10 cellular contexts compared by ENCODE assay signal in the genomic region with DNA sequence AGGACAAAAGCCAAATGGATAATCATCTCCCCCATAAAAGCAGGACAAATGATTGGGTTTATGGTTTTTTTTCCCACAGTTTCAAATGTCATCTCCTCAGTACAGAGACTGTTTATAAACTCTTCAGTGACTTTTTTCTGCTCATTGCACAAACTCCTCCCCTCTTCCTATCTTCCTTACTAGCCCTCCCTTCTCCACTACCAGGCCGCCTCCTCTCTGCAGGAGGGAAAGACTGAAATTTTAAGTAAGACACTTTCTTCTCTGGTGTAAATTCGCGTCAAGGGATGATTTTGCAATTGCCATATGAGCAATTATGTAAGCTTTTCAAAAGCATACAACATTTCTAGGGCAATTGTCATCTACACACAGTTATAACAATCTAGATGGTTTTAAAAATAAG. TPM values are rescaled to one million over a fixed set of nuclear protein-coding genes. Genes with fewer than 3 reads are reported as not detected.
DNase-seq lines count a peak whose midpoint lies in the region; ATAC-seq, FAIRE-seq and TF ChIP-seq lines count a peak whose summit lies in the region.
"Had no signal": no experiment of that assay in that cellular context is flagged by ENCODE, and none has a peak within 500 bp of the region (broad histone marks: within the 10 kb centered on the region; RNA-seq: fewer than 3 reads in every experiment).

No MANE protein-coding gene starts in this region.

- no peaks in the 10 kb centered on the region for H3F3A ChIP-seq in neural cell (ENCODE audit: insufficient read depth, low read length, poor library complexity, severe bottlenecking)

- in situ Hi-C loops in K562 (cut with MboI) = no loop called here

- H3K36me3 ChIP-seq in K562 (ENCODE audit: control insufficient read depth, insufficient read depth, low read length) (no peaks in the 10 kb centered on the region), neural cell (ENCODE audit: insufficient read depth, low read length) (no peaks in the 10 kb centered on the region)

- H3K4me1 ChIP-seq in K562 (replicated peaks in 1 of 2; ENCODE audit: control insufficient read depth in 2 of 2, insufficient read depth in 2 of 2, low read length in 2 of 2) = peaks cover 8 to 38% of the 10 kb centered on the region in 2 experiments; a peak in 4 of 5 replicates

- TF ChIP-seq EP300 in K562 (IDR thresholded peaks at IDR 0.05; ENCODE audit: low read length) (no peak), neural cell (conservative IDR thresholded peaks at IDR 0.05; ENCODE audit: poor library complexity, severe bottlenecking) (no peak)

- no peaks in the 10 kb centered on the region for H4K20me1 ChIP-seq in K562 (replicated peaks; ENCODE audit: control insufficient read depth, insufficient read depth, low read length)
- H4K20me1 ChIP-seq in neural cell (ENCODE audit: insufficient read depth) = no peaks in the 10 kb centered on the region

- H3K79me2 ChIP-seq in K562 (ENCODE audit: control insufficient read depth, insufficient read depth, low read length) (peaks cover 2% of the 10 kb centered on the region; the same call in 1 of the 3 replicates), neural cell (replicated peaks; ENCODE audit: insufficient read depth, low read length) (no peaks in the 10 kb centered on the region)

- BruUV-seq in K562 (replicated peaks; lab: Mats Ljungman, UMichigan) = no TSS peak

- TF ChIP-seq RAD21 in K562 (CRISPR knock-in tag; conservative IDR thresholded peaks at IDR 0.05 in 1 of 2, IDR thresholded peaks at IDR 0.05 in 1 of 2) (peak in 1 of 2 experiments; percentile 38; a peak in 2 of 4 replicates), neural cell (conservative IDR thresholded peaks at IDR 0.05) (no peak)

- 2% methylated on average over 3 of the region's 3 CpGs for WGBS in K562 (ENCODE audit: insufficient coverage, low coverage, missing lambda C conversion rate)

- TF ChIP-seq POLR2A in NB4 (IDR thresholded peaks at IDR 0.05; ENCODE audit: extremely low read depth, insufficient read length) (no peak), K562 (conservative IDR thresholded peaks at IDR 0.05) (no peak)

- no peak for TF ChIP-seq CTCF in NB4 (IDR thresholded peaks at IDR 0.05; ENCODE audit: low read depth, low read length)
- TF ChIP-seq CTCF in K562 (IDR thresholded peaks at IDR 0.05 in 2 of 3, conservative IDR thresholded peaks at IDR 0.05 in 1 of 3; ENCODE audit: insufficient read depth in 2 of 3, low read depth in 1 of 3, low read length in 3 of 3) = peak in 1 of 3 experiments; percentile 23; a peak in 1 of 6 replicates
- no peak for TF ChIP-seq CTCF in neural cell (IDR thresholded peaks at IDR 0.05; ENCODE audit: poor library complexity, severe bottlenecking)

- H3K4me3 ChIP-seq in NB4 (ENCODE audit: low read depth, low read length) (no peak overlapping the region), K562 (no peak overlapping the region), neural cell (ENCODE audit: low read length) (peak overlapping the region; percentile 4)

- intact Hi-C loops in K562 (cut with micrococcal nuclease) = no loop called here

- H3K9me3 ChIP-seq in K562 (replicated peaks; ENCODE audit: control insufficient read depth, insufficient read depth, low read depth, low read length) (no peaks in the 10 kb centered on the region), neural cell (ENCODE audit: low read length) (no peaks in the 10 kb centered on the region)

- peak; percentile 72 for FAIRE-seq in K562 (lab: Jason Lieb, UNC)

- H3K9ac ChIP-seq in K562 (ENCODE audit: insufficient read depth in 1 of 2, low read depth in 2 of 2, low read length in 2 of 2) = 0 out of 4 replicates have a peak overlapping the region, but pooled peaks of 1 of the 2 experiments have one; percentile 1
- H3K9ac ChIP-seq in neural cell (ENCODE audit: low read length) = no peak overlapping the region

- no peaks in the 10 kb centered on the region for H3K9me2 ChIP-seq in neural cell (ENCODE audit: insufficient read depth, low read length)

- no peaks in the 10 kb centered on the region for H3K9me1 ChIP-seq in K562 (ENCODE audit: control insufficient read depth, insufficient read depth, low read length)

- H2AFZ ChIP-seq in K562 (ENCODE audit: low read depth, low read length) = peak overlapping the region; percentile 73
- no peak overlapping the region for H2AFZ ChIP-seq in neural cell (ENCODE audit: low read depth, low read length)

- POLR2A ChIA-PET in K562 (lab: Yijun Ruan, JAX) = no interaction called here

- CTCF ChIA-PET in K562 (lab: Yijun Ruan, JAX; ENCODE audit: low intra/inter-chr PET ratio) = no interaction called here

- peak; percentile 88 for ATAC-seq in K562
- ATAC-seq in HG02588 (IDR thresholded peaks at IDR 0.05; ENCODE audit: unreplicated experiment) = no peak
- ATAC-seq in HG03469 (IDR thresholded peaks at IDR 0.05; ENCODE audit: unreplicated experiment) = no peak

- peak; percentile 60 for DNase-seq in DMS53 (lab: John Stamatoyannopoulos, UW)
- peak; percentile 96 for DNase-seq in NB4 (ENCODE audit: low read depth)
- peak in 3 of 4 experiments; percentile 18 to 68 (median 58) for DNase-seq in K562 (ENCODE audit: extremely low read depth in 1 of 4, low spot score in 3 of 4)
- no peak for DNase-seq in NCI-H446 (lab: John Stamatoyannopoulos, UW)
- no peak for DNase-seq in pons (ENCODE audit: low spot score)
- DNase-seq: activated gamma-delta T cell treated with Interleukin-2 at 50 U/mL for 16 hours, MM.1S had no signal

- H3K27me3 ChIP-seq in K562 (ENCODE audit: control insufficient read depth in 2 of 2, insufficient read depth in 2 of 2, low read length in 2 of 2) (no peaks in the 10 kb centered on the region), neural cell (ENCODE audit: insufficient read depth, low read depth, low read length) (no peaks in the 10 kb centered on the region)

- H3K27ac ChIP-seq in K562 (ENCODE audit: extremely low read depth, low read depth, low read length) (no peak overlapping the region; the same call in 2 of the 3 replicates), neural cell (ENCODE audit: low read length) (no peak overlapping the region)

- H3K4me2 ChIP-seq in K562 (ENCODE audit: insufficient read depth, low read length) (peak overlapping the region; percentile 17; the same call in 1 of the 2 replicates), neural cell (ENCODE audit: low read length) (no peak overlapping the region)

TF ChIP-seq in K562, 482 proteins besides CTCF, POLR2A, EP300 and RAD21 (continues in another document):
- peak; percentile 1 for TF ChIP-seq HDAC3 (IDR thresholded peaks at IDR 0.05; ENCODE audit: borderline replicate concordance, partially characterized antibody)
- peak in 1 of 2 experiments; percentile 45; a peak in 2 of 4 replicates for TF ChIP-seq MAZ (CRISPR knock-in tag; conservative IDR thresholded peaks at IDR 0.05 in 1 of 2, IDR thresholded peaks at IDR 0.05 in 1 of 2)
- TF ChIP-seq MEF2D (tag; conservative IDR thresholded peaks at IDR 0.05; ENCODE audit: low read depth) = no peak
- TF ChIP-seq CEBPG (CRISPR knock-in tag; IDR thresholded peaks at IDR 0.05) = no peak
- peak; percentile 26 to 61; a peak in 3 of 4 replicates for TF ChIP-seq CEBPG (tag; conservative IDR thresholded peaks at IDR 0.05 in 1 of 2, IDR thresholded peaks at IDR 0.05 in 1 of 2)
- no peak for TF ChIP-seq MCM3 (IDR thresholded peaks at IDR 0.05)
- TF ChIP-seq CEBPB (tag; IDR thresholded peaks at IDR 0.05) = peak; percentile 75

TF ChIP-seq in neural cell, 6 proteins besides CTCF, POLR2A, EP300 and RAD21:
- TF ChIP-seq MXI1 (conservative IDR thresholded peaks at IDR 0.05; ENCODE audit: poor library complexity, severe bottlenecking) (peak; percentile 18), TAF1 (IDR thresholded peaks at IDR 0.05; ENCODE audit: low read depth) (no peak)

RNA-seq across cellular contexts. Expression of gene BTG1, which starts 37.0 kb away (rescaled TPM):
- total RNA-seq in K562 (2011; cell fraction: chromatin; rRNA removed; ENCODE audit: low replicate concordance) = 25.9 and 32.5 TPM in 2 replicates
- total RNA-seq in K562 (2011; cell fraction: nucleolus; rRNA removed) = 9.2 and 10.9 TPM in 2 replicates
- total RNA-seq in K562 (2011; cell fraction: nucleoplasm; rRNA removed) = 21.7 and 32.1 TPM in 2 replicates
- 4.3 and 4.5 TPM in 2 replicates for total RNA-seq in K562 (2014; rRNA removed)
- total RNA-seq in K562 (2014; rRNA removed; fragmentation: Illumina TruSeq; extraction: Trizol) = 8.0 and 9.9 TPM in 2 replicates
- total RNA-seq in K562 (2015; rRNA removed; fragmentation: Illumina TruSeq; extraction: Trizol) = 4.9 and 6.4 TPM in 2 replicates
- total RNA-seq in K562 (2021) = 28.6 and 29.5 TPM in 2 replicates
- 9.0 and 27.0 TPM in 2 replicates for polyA plus RNA-seq in K562 (2011; rRNA removed)
- 7.9 and 16.8 TPM in 2 replicates for polyA plus RNA-seq in K562 (2011; cell fraction: cytosol; rRNA removed)
- 10.7 and 29.8 TPM in 2 replicates for polyA plus RNA-seq in K562 (2011; cell fraction: nucleus; rRNA removed)
- 15.3 and 42.8 TPM in 2 replicates for polyA plus RNA-seq in K562 (2012)
- polyA plus RNA-seq in K562 (2014; fragmentation: Illumina TruSeq; extraction: Trizol) = 7.5 and 12.8 TPM in 2 replicates
- 1 to 10 TPM; 3.7 to 4.3 TPM for polyA plus RNA-seq in K562 (2014; fragmentation: Nextera tagmentation; extraction: Ambion mirVana)
- 7.1 and 7.4 TPM in 2 replicates for polyA plus RNA-seq in K562 (2014; rRNA removed)
- 17.2 and 33.9 TPM in 2 replicates for polyA minus RNA-seq in K562 (2011; rRNA and poly(A)+ RNA removed)
- 13.6 and 28.9 TPM in 2 replicates for polyA minus RNA-seq in K562 (2011; cell fraction: cytosol; rRNA and poly(A)+ RNA removed)
- polyA minus RNA-seq in K562 (2011; cell fraction: nucleus; rRNA and poly(A)+ RNA removed) = 11.0 and 40.8 TPM in 2 replicates
- polyA plus RNA-seq in neural cell = 12.5 and 12.9 TPM in 2 replicates
- 25.8 and 30.7 TPM in 2 replicates for polyA minus RNA-seq in neural cell

Comparison
In these comparisons a context has a peak if more than half of its experiments do, and no peak if none do; other contexts are left out.
1. DNase-seq: peak in DMS53 (single experiment), NB4 (single experiment) and K562 (3 of 4); none in NCI-H446 (0 of 2) and pons (single experiment).